ENCODE assay signal across 8 cellular contexts in genomic region chr16:10940501-10941079, GRCh38. TPM values are rescaled to one million over a fixed set of nuclear protein-coding genes. Genes with fewer than 3 reads are reported as not detected.
DNase-seq lines count a peak whose midpoint lies in the region; TF ChIP-seq lines count a peak whose summit lies in the region.

No MANE protein-coding gene starts in this region.

- H3K27ac ChIP-seq in SJCRH30 (no peak overlapping the region), fibroblast of lung (ENCODE audit: insufficient read depth, low read length) (peak overlapping the region; percentile 31), parathyroid adenoma (peak overlapping the region; percentile 37)

- H3K79me2 ChIP-seq in fibroblast of lung (ENCODE audit: control insufficient read depth, insufficient read depth, low read length) (peaks cover 35% of the 10 kb centered on the region), parathyroid adenoma (peaks cover 15% of the 10 kb centered on the region)

- in situ Hi-C loops in KBM-7 (cut with MboI; ENCODE audit: low pct_unique_long_range_greater_than_20kb, low sequenced_read_pairs): loop anchor here (25.0 kb wide), 1 partner anchor 403 kb away; no protein-coding TSS in a partner anchor

- peak overlapping the region; percentile 94 for H3K4me2 ChIP-seq in fibroblast of lung (ENCODE audit: extremely low read depth, insufficient read depth, low read length)
- peak overlapping the region; percentile 80 for H3K4me2 ChIP-seq in parathyroid adenoma (ENCODE audit: low read length)

- H3K9me3 ChIP-seq in SJCRH30 (replicated peaks) (no peaks in the 10 kb centered on the region), fibroblast of lung (ENCODE audit: control insufficient read depth, insufficient read depth, low read depth, low read length) (no peaks in the 10 kb centered on the region), parathyroid adenoma (ENCODE audit: control insufficient read depth, low read length) (no peaks in the 10 kb centered on the region)

- no peaks in the 10 kb centered on the region for H3K36me3 ChIP-seq in SJCRH30
- H3K36me3 ChIP-seq in fibroblast of lung (ENCODE audit: control insufficient read depth, insufficient read depth, low read length): no peaks in the 10 kb centered on the region
- H3K36me3 ChIP-seq in parathyroid adenoma (ENCODE audit: control insufficient read depth, insufficient read depth, low read length): no peaks in the 10 kb centered on the region

- DNase-seq in SJCRH30: peak in 1 of 2 experiments; percentile 30
- DNase-seq in fibroblast of lung (ENCODE audit: low read depth in 2 of 2): no peak
- no peak for DNase-seq in SKM-1 (lab: John Stamatoyannopoulos, UW; ENCODE audit: unreplicated experiment)
- DNase-seq in stimulated activated naive CD4-positive, alpha-beta T cell treated with Interleukin-2 at 50 U/mL for 16 hours (lab: John Stamatoyannopoulos, UW): no peak
- no peak for DNase-seq in kidney glomerular epithelial cell (lab: John Stamatoyannopoulos, UW)
- DNase-seq in KBM-7: no peak

- H4K20me1 ChIP-seq in fibroblast of lung (ENCODE audit: control insufficient read depth, extremely low read depth, insufficient read depth, low read length): peaks cover 2% of the 10 kb centered on the region

- H3K4me1 ChIP-seq in SJCRH30: peaks cover 6% of the 10 kb centered on the region; the same call in 1 of the 2 replicates
- peaks cover 4% of the 10 kb centered on the region for H3K4me1 ChIP-seq in fibroblast of lung (ENCODE audit: control insufficient read depth, extremely low read depth, insufficient read depth, low read length)
- peaks cover 37% of the 10 kb centered on the region for H3K4me1 ChIP-seq in parathyroid adenoma

- no peak overlapping the region for H2AFZ ChIP-seq in fibroblast of lung (ENCODE audit: low read length)
- H2AFZ ChIP-seq in parathyroid adenoma: no peak overlapping the region

- TF ChIP-seq CTCF in GM12875 (IDR thresholded peaks at IDR 0.05; ENCODE audit: borderline replicate concordance, insufficient read depth, low read depth, low read length) (no peak), fibroblast of lung (conservative IDR thresholded peaks at IDR 0.05 in 1 of 2, IDR thresholded peaks at IDR 0.05 in 1 of 2; ENCODE audit: low read depth in 1 of 2, low read length in 2 of 2) (no peak), parathyroid adenoma (IDR thresholded peaks at IDR 0.05) (no peak)

- no peaks in the 10 kb centered on the region for H3K27me3 ChIP-seq in SJCRH30
- H3K27me3 ChIP-seq in fibroblast of lung (ENCODE audit: control insufficient read depth, insufficient read depth, low read length): no peaks in the 10 kb centered on the region
- no peaks in the 10 kb centered on the region for H3K27me3 ChIP-seq in parathyroid adenoma (ENCODE audit: control insufficient read depth, insufficient read depth, low read length)

- H3K4me3 ChIP-seq in GM12875 (ENCODE audit: low read depth, low read length) (peak overlapping the region; percentile 63), SJCRH30 (peak overlapping the region; percentile 79), fibroblast of lung (replicated peaks in 1 of 4; ENCODE audit: control extremely low read depth in 1 of 4, insufficient read depth in 1 of 4, low read depth in 3 of 4, low read length in 4 of 4) (peak overlapping the region; percentile 66 to 94 (median 85)), parathyroid adenoma (ENCODE audit: low read depth, low read length) (peak overlapping the region; percentile 45)

- peak overlapping the region; percentile 18 for H3K9ac ChIP-seq in fibroblast of lung (ENCODE audit: insufficient read depth, low read length)
- H3K9ac ChIP-seq in parathyroid adenoma: peak overlapping the region; percentile 16

RNA-seq across cellular contexts. Expression of gene DEXI, which starts 1.7 kb away (rescaled TPM):
- total RNA-seq in SJCRH30 (2014; rRNA removed; shearing (Covaris generic)): 27.0 and 27.5 TPM in 2 replicates
- 44.7 and 49.9 TPM in 2 replicates for total RNA-seq in fibroblast of lung
- polyA plus RNA-seq in fibroblast of lung: 38.8 and 40.3 TPM in 2 replicates
- polyA plus RNA-seq in fibroblast of lung (2012): 37.5 and 44.5 TPM in 2 replicates
- 55.4 and 70.6 TPM in 2 replicates for polyA minus RNA-seq in fibroblast of lung (ENCODE audit: low replicate concordance)

RNA-seq across cellular contexts. Expression of gene CLEC16A, which starts 3.8 kb away (rescaled TPM):
- total RNA-seq in SJCRH30 (2014; rRNA removed; shearing (Covaris generic)): 11.7 and 13.1 TPM in 2 replicates
- total RNA-seq in fibroblast of lung: 17.2 and 22.0 TPM in 2 replicates
- polyA plus RNA-seq in fibroblast of lung: 9.1 and 15.3 TPM in 2 replicates
- polyA plus RNA-seq in fibroblast of lung (2012): 10.4 and 14.7 TPM in 2 replicates
- polyA minus RNA-seq in fibroblast of lung (ENCODE audit: low replicate concordance): 53.8 and 83.9 TPM in 2 replicates
